8 cellular contexts compared by ENCODE assay signal in genomic region chr10:32057041-32057372, GRCh38. TPM values are rescaled to one million over a fixed set of nuclear protein-coding genes. Genes with fewer than 3 reads are reported as not detected.
A peak's percentile ranks its signal among the peaks of the same experiment; 100 is the strongest.
DNase-seq lines count a peak whose midpoint lies in the region; ATAC-seq and TF ChIP-seq lines count a peak whose summit lies in the region.

No MANE protein-coding gene starts in this region.

- no peak for DNase-seq in DND-41
- no peak for DNase-seq in Panc1 (ENCODE audit: low read depth, low spot score)
- no peak for DNase-seq in esophagus squamous epithelium (lab: John Stamatoyannopoulos, UW)
- DNase-seq in psoas muscle: no peak
- no peak for DNase-seq in COLO829 (ENCODE audit: low spot score)
- no peak for DNase-seq in NCI-H2081 treated with DMSO at 0.1 percent for 48 hours (lab: John Stamatoyannopoulos, UW)
- DNase-seq in globus pallidus (ENCODE audit: low spot score): no peak

- peaks cover 24% of the 10 kb centered on the region for H3K36me3 ChIP-seq in DND-41 (ENCODE audit: insufficient read depth, low read length)
- peaks cover 5% of the 10 kb centered on the region for H3K36me3 ChIP-seq in Panc1 (ENCODE audit: control insufficient read depth, insufficient read depth, low read length)
- no peaks in the 10 kb centered on the region for H3K36me3 ChIP-seq in esophagus squamous epithelium
- no peaks in the 10 kb centered on the region for H3K36me3 ChIP-seq in psoas muscle (ENCODE audit: insufficient read depth in 1 of 2, low read depth in 1 of 2)

- WGBS in esophagus squamous epithelium, 2 donors: 58 to 65% methylated on average over 8 of the region's 8 CpGs
- WGBS in psoas muscle, 3 donors: 67 to 76% (median 73%) methylated on average over 8 of the region's 8 CpGs

- BruUV-seq in Panc1 (replicated peaks; lab: Mats Ljungman, UMichigan): TSS peak; percentile 85

- peak overlapping the region; percentile 92 for H2AFZ ChIP-seq in DND-41 (ENCODE audit: low read depth, low read length)

- TF ChIP-seq CTCF in DND-41 (IDR thresholded peaks at IDR 0.05; ENCODE audit: borderline replicate concordance, extremely low read depth, low read length, poor library complexity, severe bottlenecking): no peak
- TF ChIP-seq CTCF in Panc1 (IDR thresholded peaks at IDR 0.05): no peak
- TF ChIP-seq CTCF in esophagus squamous epithelium (IDR thresholded peaks at IDR 0.05): no peak
- TF ChIP-seq CTCF in psoas muscle (IDR thresholded peaks at IDR 0.05): no peak

- peaks cover 41% of the 10 kb centered on the region for H3K4me1 ChIP-seq in DND-41 (ENCODE audit: insufficient read depth, low read length)
- H3K4me1 ChIP-seq in Panc1 (ENCODE audit: control insufficient read depth, insufficient read depth, low read length): peaks cover 22% of the 10 kb centered on the region
- peaks cover 8 to 40% (median 20%) of the 10 kb centered on the region in 3 donors for H3K4me1 ChIP-seq in esophagus squamous epithelium
- H3K4me1 ChIP-seq in psoas muscle: peaks cover 25% of the 10 kb centered on the region

- H3K27me3 ChIP-seq in DND-41 (ENCODE audit: insufficient read depth, low read length, poor library complexity) (no peaks in the 10 kb centered on the region), Panc1 (ENCODE audit: control insufficient read depth, insufficient read depth, low read length) (no peaks in the 10 kb centered on the region), esophagus squamous epithelium (no peaks in the 10 kb centered on the region), psoas muscle (ENCODE audit: insufficient read depth in 3 of 3, low read length in 2 of 3) (no peaks in the 10 kb centered on the region)

- POLR2A ChIA-PET in Panc1 (lab: Charles Lee): no interaction called here

- H3K9ac ChIP-seq in DND-41 (ENCODE audit: low read depth, low read length): peak overlapping the region; percentile 96

- peaks cover 37% of the 10 kb centered on the region for H4K20me1 ChIP-seq in DND-41 (ENCODE audit: insufficient read depth, low read length)

- CTCF ChIA-PET in Panc1 (lab: Charles Lee): no interaction called here

- peak overlapping the region; percentile 67 for H3K4me2 ChIP-seq in DND-41 (ENCODE audit: insufficient read depth, low read length)

- H3K9me3 ChIP-seq in DND-41 (ENCODE audit: insufficient read depth, low read length, severe bottlenecking): no peaks in the 10 kb centered on the region
- no peaks in the 10 kb centered on the region for H3K9me3 ChIP-seq in Panc1 (ENCODE audit: control insufficient read depth, insufficient read depth, low read depth, low read length)
- H3K9me3 ChIP-seq in esophagus squamous epithelium: no peaks in the 10 kb centered on the region
- no peaks in the 10 kb centered on the region for H3K9me3 ChIP-seq in psoas muscle

- H3K4me3 ChIP-seq in DND-41 (ENCODE audit: low read depth in 1 of 2, low read length in 2 of 2) (peak overlapping the region in 1 of 2 experiments; percentile 94; a peak in 3 of 4 replicates), Panc1 (ENCODE audit: low read depth in 2 of 2, low read length in 2 of 2) (peak overlapping the region; percentile 83 to 87), esophagus squamous epithelium (peak overlapping the region; percentile 69 to 94 (median 88)), psoas muscle (peak overlapping the region; percentile 78)

- TF ChIP-seq POLR2A in esophagus squamous epithelium (IDR thresholded peaks at IDR 0.05): no peak

- ATAC-seq in DND-41 (ENCODE audit: insufficient read depth, low read depth): no peak
- ATAC-seq in Panc1: no peak
- no peak for ATAC-seq in psoas muscle
- ATAC-seq in GM19397 (IDR thresholded peaks at IDR 0.05; ENCODE audit: unreplicated experiment): no peak

- in situ Hi-C loops in Panc1 (cut with HindIII; ENCODE audit: low pct_unique_long_range_greater_than_20kb, low sequenced_read_pairs): no loop called here

- intact Hi-C loops in Panc1 (cut with micrococcal nuclease; ENCODE audit: unreplicated experiment) (loop anchor here (10.0 kb wide), 1 partner anchor 148 kb away; no protein-coding TSS in a partner anchor), esophagus squamous epithelium (cut with DNase I) (no loop called here), psoas muscle (cut with DNase I) (loop anchor here in 1 of 2 donors (5.0 to 10.0 kb wide), 2 partner anchors 80 to 288 kb away; partner anchors contain the start of gene EPC1)

- H3K79me2 ChIP-seq in DND-41 (ENCODE audit: insufficient read depth, low read length): peaks cover 51% of the 10 kb centered on the region

- H3K27ac ChIP-seq in DND-41 (ENCODE audit: low read length) (peak overlapping the region; percentile 98), Panc1 (ENCODE audit: low read length) (peak overlapping the region; percentile 98), esophagus squamous epithelium (peak overlapping the region; percentile 98 to 100 (median 99)), psoas muscle (peak overlapping the region; percentile 98)

RNA-seq across cellular contexts. Expression of gene KIF5B, which starts 0.8 kb away (rescaled TPM):
- total RNA-seq in Panc1 (2021; ENCODE audit: unreplicated experiment): 89.9 TPM
- 43.4 TPM for polyA plus RNA-seq in Panc1 (2012; ENCODE audit: insufficient read length)
- 100 to 1,000 TPM in 2 of 4 donors, 10 to 100 TPM in 2; 58.3 to 104 (median 95.1) TPM for total RNA-seq in esophagus squamous epithelium
- total RNA-seq in psoas muscle: 100 to 1,000 TPM in 2 of 4 donors, 10 to 100 TPM in 2; 87.7 to 124 (median 100) TPM
- 100 to 1,000 TPM in 1 of 3 donors, 10 to 100 TPM in 2; 46.5 to 135 (median 47.2) TPM for polyA plus RNA-seq in psoas muscle
